In genomic region chr12:32679910-32680217, GRCh38 we compare ENCODE assay signal across 8 cellular contexts. TPM values are rescaled to one million over a fixed set of nuclear protein-coding genes. Genes with fewer than 3 reads are reported as not detected.
A peak's percentile ranks its signal among the peaks of the same experiment; 100 is the strongest.
DNase-seq lines count a peak whose midpoint lies in the region; ATAC-seq and TF ChIP-seq lines count a peak whose summit lies in the region.

No MANE protein-coding gene starts in this region.

- 0% methylated on average over 13 to 14 of the region's 14 CpGs for WGBS in esophagus squamous epithelium, 2 donors

- BruUV-seq in Panc1 (replicated peaks; lab: Mats Ljungman, UMichigan), result no TSS peak

- H3K9me3 ChIP-seq in Panc1 (ENCODE audit: control insufficient read depth, insufficient read depth, low read depth, low read length) (no peaks in the 10 kb centered on the region), esophagus squamous epithelium (no peaks in the 10 kb centered on the region)

- H3K27me3 ChIP-seq in Panc1 (ENCODE audit: control insufficient read depth, insufficient read depth, low read length) (no peaks in the 10 kb centered on the region), esophagus squamous epithelium (no peaks in the 10 kb centered on the region), rectal smooth muscle tissue (ENCODE audit: control insufficient read depth, insufficient read depth, low read length) (no peaks in the 10 kb centered on the region)

- DNase-seq in Panc1 (ENCODE audit: low read depth, low spot score) (no peak), esophagus squamous epithelium (lab: John Stamatoyannopoulos, UW) (no peak), retina (no peak), posterior cingulate gyrus (no peak), NCI-H510A (lab: John Stamatoyannopoulos, UW) (no peak)

- H3K4me3 ChIP-seq in Panc1 (ENCODE audit: low read depth in 2 of 2, low read length in 2 of 2), result peak overlapping the region; percentile 67 to 96
- peak overlapping the region; percentile 72 to 100 (median 90) for H3K4me3 ChIP-seq in esophagus squamous epithelium
- peak overlapping the region; percentile 91 for H3K4me3 ChIP-seq in rectal smooth muscle tissue (ENCODE audit: low read length)

- intact Hi-C loops in Panc1 (cut with micrococcal nuclease; ENCODE audit: unreplicated experiment), result loop anchor here (10.0 kb wide), 1 partner anchor 1025 kb away; the partner anchor contains the start of gene ETFBKMT
- intact Hi-C loops in esophagus squamous epithelium (cut with DNase I), result loop anchor here (10.0 kb wide), 1 partner anchor 315 kb away; no protein-coding TSS in a partner anchor
- intact Hi-C loops in posterior cingulate gyrus (cut with DNase I), result loop anchor here (2.0 to 10.0 kb wide), 3 partner anchors 75 to 1023 kb away; partner anchors contain the start of genes ETFBKMT and YARS2

- CTCF ChIA-PET in Panc1 (lab: Charles Lee), result no interaction called here

- H3K4me1 ChIP-seq in Panc1 (ENCODE audit: control insufficient read depth, insufficient read depth, low read length) (peaks cover 16% of the 10 kb centered on the region), esophagus squamous epithelium (peaks cover 0 to 30% (median 8%) of the 10 kb centered on the region in 3 donors), rectal smooth muscle tissue (ENCODE audit: control insufficient read depth, insufficient read depth, low read length) (peaks cover 10% of the 10 kb centered on the region)

- no peak for TF ChIP-seq POLR2A in esophagus squamous epithelium (IDR thresholded peaks at IDR 0.05)

- ATAC-seq in GM18517 (IDR thresholded peaks at IDR 0.05; ENCODE audit: unreplicated experiment) (peak; percentile 22), Panc1 (peak; percentile 12; the same call in 1 of the 2 replicates), HG03469 (IDR thresholded peaks at IDR 0.05; ENCODE audit: unreplicated experiment) (no peak)

- H3K27ac ChIP-seq in Panc1 (ENCODE audit: low read length) (peak overlapping the region; percentile 87), esophagus squamous epithelium (peak overlapping the region; percentile 92 to 99 (median 96)), rectal smooth muscle tissue (ENCODE audit: low read depth, low read length) (peak overlapping the region; percentile 86)

- POLR2A ChIA-PET in Panc1 (lab: Charles Lee), result no interaction called here

- H3K9ac ChIP-seq in rectal smooth muscle tissue (ENCODE audit: low read length), result peak overlapping the region; percentile 43

- in situ Hi-C loops in Panc1 (cut with HindIII; ENCODE audit: low pct_unique_long_range_greater_than_20kb, low sequenced_read_pairs), result no loop called here

- TF ChIP-seq CTCF in Panc1 (IDR thresholded peaks at IDR 0.05), result no peak
- TF ChIP-seq CTCF in esophagus squamous epithelium (IDR thresholded peaks at IDR 0.05), result no peak

- H3K36me3 ChIP-seq in Panc1 (ENCODE audit: control insufficient read depth, insufficient read depth, low read length), result peaks cover 2% of the 10 kb centered on the region; the same call in 1 of the 2 replicates
- no peaks in the 10 kb centered on the region for H3K36me3 ChIP-seq in esophagus squamous epithelium
- H3K36me3 ChIP-seq in rectal smooth muscle tissue (ENCODE audit: control insufficient read depth, insufficient read depth, low read length), result no peaks in the 10 kb centered on the region

RNA-seq across cellular contexts. Expression of gene DNM1L, which starts 0.8 kb away (rescaled TPM):
- total RNA-seq in Panc1 (2021; ENCODE audit: unreplicated experiment) (91.8 TPM), esophagus squamous epithelium (10 to 100 TPM; 28.2 to 66.2 (median 48.6) TPM)
- 55.2 TPM for polyA plus RNA-seq in Panc1 (2012; ENCODE audit: insufficient read length)
